Comparison of ENCODE assay signal across 13 cellular contexts in genomic region chr16:56120447-56121155, GRCh38.
DNase-seq lines count a peak whose midpoint lies in the region; ATAC-seq and TF ChIP-seq lines count a peak whose summit lies in the region.
"Had no signal": no experiment of that assay in that cellular context is flagged by ENCODE, and none has a peak within 500 bp of the region (broad histone marks: within the 10 kb centered on the region; RNA-seq: fewer than 3 reads in every experiment).

No MANE protein-coding gene starts in this region.

- H3K4me3 Mint-ChIP-seq in memory B cell = no peak overlapping the region
- H3K4me3 Mint-ChIP-seq: T-cell had no signal

- peak; percentile 54 for DNase-seq in NCI-H510A treated with DMSO at 0.1 percent for 48 hours (lab: John Stamatoyannopoulos, UW)
- DNase-seq in NCI-H510A (lab: John Stamatoyannopoulos, UW) = no peak
- peak; percentile 42 for DNase-seq in DMS79 (lab: John Stamatoyannopoulos, UW)
- no peak for DNase-seq in memory B cell (ENCODE audit: low spot score in 2 of 2)
- no peak for DNase-seq in Right ventricle myocardium inferior (ENCODE audit: missing footprints)
- no peak for DNase-seq in HUDEP-2 (lab: John Stamatoyannopoulos, UW; ENCODE audit: unreplicated experiment in 76 of 76)
- no peak for DNase-seq in left lung
- DNase-seq: NCI-H1694 treated with DMSO at 0.1 percent for 48 hours, NCI-H524, NCI-H774, SHP77, T-cell had no signal

- TF ChIP-seq CTCF in OCI-LY3 (IDR thresholded peaks at IDR 0.05; ENCODE audit: low read depth, low read length) (no peak), left lung (IDR thresholded peaks at IDR 0.05) (no peak)

- H3K4me1 Mint-ChIP-seq in memory B cell = peaks cover 16% of the 10 kb centered on the region
- H3K4me1 Mint-ChIP-seq: T-cell had no signal

- H3K36me3 ChIP-seq in OCI-LY3 (replicated peaks; ENCODE audit: low read depth, low read length) = no peaks in the 10 kb centered on the region
- H3K36me3 ChIP-seq in left lung = no peaks in the 10 kb centered on the region

- no peak overlapping the region for H3K9ac ChIP-seq in OCI-LY3 (ENCODE audit: low read length)

- H3K9me3 ChIP-seq in OCI-LY3 (ENCODE audit: insufficient read depth, low read length) (no peaks in the 10 kb centered on the region), left lung (no peaks in the 10 kb centered on the region)

- intact Hi-C loops in Right ventricle myocardium inferior (cut with DNase I) (no loop called here), left lung (cut with DNase I) (no loop called here)

- peak overlapping the region; percentile 24; the same call in 1 of the 2 replicates for H3K4me2 ChIP-seq in OCI-LY3 (ENCODE audit: low read length)

- ATAC-seq in memory B cell (ENCODE audit: low read depth) = no peak
- no peak for ATAC-seq in Right ventricle myocardium inferior
- no peak for ATAC-seq in left lung
- ATAC-seq: T-cell had no signal

- no peak overlapping the region for H2AFZ ChIP-seq in OCI-LY3 (ENCODE audit: low read depth, low read length)

- H3K4me3 ChIP-seq in OCI-LY3 (ENCODE audit: low read length) = no peak overlapping the region
- H3K4me3 ChIP-seq in left lung = no peak overlapping the region

- no peaks in the 10 kb centered on the region for H3K27me3 Mint-ChIP-seq in memory B cell

- H3K27ac Mint-ChIP-seq in memory B cell = peak overlapping the region; percentile 70
- H3K27ac Mint-ChIP-seq: T-cell had no signal

- no peaks in the 10 kb centered on the region for H3K36me3 Mint-ChIP-seq in memory B cell
- H3K36me3 Mint-ChIP-seq: T-cell had no signal

- H4K20me1 ChIP-seq in OCI-LY3 (ENCODE audit: insufficient read depth, low read length) = no peaks in the 10 kb centered on the region

- peaks cover 56% of the 10 kb centered on the region for H3K27me3 ChIP-seq in OCI-LY3 (ENCODE audit: low read depth, low read length)
- no peaks in the 10 kb centered on the region for H3K27me3 ChIP-seq in left lung

- H3K27ac ChIP-seq in OCI-LY3 (ENCODE audit: low read length) = no peak overlapping the region
- no peak overlapping the region for H3K27ac ChIP-seq in left lung

- H3K4me1 ChIP-seq in OCI-LY3 (ENCODE audit: low read length) = peaks cover 41% of the 10 kb centered on the region
- H3K4me1 ChIP-seq in left lung = no peaks in the 10 kb centered on the region

- peaks cover 4% of the 10 kb centered on the region for H3K9me3 Mint-ChIP-seq in memory B cell
- H3K9me3 Mint-ChIP-seq: T-cell had no signal

- H3K79me2 ChIP-seq in OCI-LY3 (ENCODE audit: low read length) = no peaks in the 10 kb centered on the region

Comparison
In these comparisons a context has a peak if more than half of its experiments do, and no peak if none do; other contexts are left out.
1. DNase-seq: peak in NCI-H510A treated with DMSO at 0.1 percent for 48 hours (single experiment) and DMS79 (single experiment); none in NCI-H510A (single experiment), memory B cell (0 of 2), Right ventricle myocardium inferior (single experiment), HUDEP-2 (0 of 76) and left lung (0 of 2).